Comparison of ENCODE assay signal across 26 cellular contexts in genomic region chr20:17441745-17442144, GRCh38.
"Had no signal": no experiment of that assay in that cellular context is flagged by ENCODE, and none has a peak within 500 bp of the region (broad histone marks: within the 10 kb centered on the region; RNA-seq: fewer than 3 reads in every experiment).

No MANE protein-coding gene starts in this region.

- ATAC-seq: effector memory CD8-positive, alpha-beta T cell; esophagus mucosa; foreskin keratinocyte; gastrocnemius medialis; gastroesophageal sphincter; heart left ventricle; heart right ventricle had no signal

- H3K27me3 ChIP-seq: colonic mucosa had no signal

- DNase-seq: colonic mucosa; cortex of kidney; dermis blood vessel endothelial cell; dorsolateral prefrontal cortex; effector CD4-positive, alpha-beta T cell; effector CD8-positive, alpha-beta T cell; effector memory CD4-positive, alpha-beta T cell; effector memory CD8-positive, alpha-beta T cell; endodermal cell; esophagus squamous epithelium; foreskin fibroblast; foreskin keratinocyte; foreskin melanocyte; gastrocnemius medialis; glutamatergic neuron; head of caudate nucleus; heart left ventricle; heart right ventricle had no signal

- H3K4me3 ChIP-seq: colonic mucosa, coronary artery, dorsolateral prefrontal cortex, esophagus squamous epithelium, gastrocnemius medialis, gastroesophageal sphincter, heart left ventricle, heart right ventricle had no signal

- H3K27ac ChIP-seq: colonic mucosa, coronary artery, dorsolateral prefrontal cortex, epithelial cell of prostate, esophagus squamous epithelium, foreskin keratinocyte, gastrocnemius medialis, gastroesophageal sphincter, heart left ventricle, heart right ventricle had no signal

- FAIRE-seq: colon, endometrium, endothelial cell of umbilical vein, frontal cortex had no signal

- H3K36me3 ChIP-seq: colonic mucosa, esophagus squamous epithelium, gastrocnemius medialis, gastroesophageal sphincter, heart left ventricle, heart right ventricle had no signal

- H3K4me1 ChIP-seq: colonic mucosa, esophagus squamous epithelium, foreskin keratinocyte, gastrocnemius medialis, gastroesophageal sphincter, heart left ventricle, heart right ventricle had no signal

- H3K9me3 ChIP-seq: colonic mucosa, esophagus squamous epithelium, gastrocnemius medialis had no signal
